ENCODE assay signal across 20 cellular contexts in the genomic region with DNA sequence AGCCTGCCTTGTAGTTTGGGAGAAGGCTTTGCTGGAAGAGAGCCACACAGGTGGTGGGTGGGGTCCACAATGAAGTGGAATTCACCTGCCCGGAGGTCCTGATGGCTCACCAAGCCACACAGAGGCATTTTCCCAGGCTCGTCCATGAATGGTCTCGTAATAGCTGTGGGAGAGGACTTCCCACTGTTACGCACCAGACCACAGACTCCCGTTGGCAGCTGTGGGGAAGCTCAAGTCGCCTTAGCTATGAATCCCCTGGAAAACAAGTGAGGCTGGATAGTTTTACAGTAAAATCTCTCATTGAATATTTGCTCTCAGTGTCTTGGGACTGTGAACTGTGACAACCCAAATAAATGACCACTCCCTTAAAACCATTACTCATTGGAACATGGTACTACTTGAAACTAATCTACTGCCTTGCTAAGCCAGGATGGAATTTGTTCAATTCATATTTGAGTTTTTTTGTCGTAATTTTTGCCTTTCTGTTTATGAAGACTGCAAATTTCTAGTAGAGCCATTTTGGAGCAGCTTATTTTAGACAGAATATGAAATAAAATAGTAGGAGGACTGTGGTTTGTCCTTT.
A peak's percentile ranks its signal among the peaks of the same experiment; 100 is the strongest.
DNase-seq lines count a peak whose midpoint lies in the region; ATAC-seq and TF ChIP-seq lines count a peak whose summit lies in the region.
"Had no signal": no experiment of that assay in that cellular context is flagged by ENCODE, and none has a peak within 500 bp of the region (broad histone marks: within the 10 kb centered on the region; RNA-seq: fewer than 3 reads in every experiment).

No MANE protein-coding gene starts in this region.

- no peaks in the 10 kb centered on the region for H3K27me3 ChIP-seq in mesenchymal stem cell (ENCODE audit: control insufficient read depth in 1 of 2, insufficient read depth in 1 of 2, low read length in 2 of 2)
- no peaks in the 10 kb centered on the region for H3K27me3 ChIP-seq in thoracic aorta (replicated peaks; ENCODE audit: insufficient read depth)
- no peaks in the 10 kb centered on the region for H3K27me3 ChIP-seq in mesendoderm (ENCODE audit: insufficient read depth, low read length, poor library complexity)
- H3K27me3 ChIP-seq: right lobe of liver, stomach, uterus had no signal

- H3K27ac ChIP-seq in mesenchymal stem cell (ENCODE audit: low read length, poor library complexity, severe bottlenecking) (no peak overlapping the region), thoracic aorta (peak overlapping the region; percentile 80 to 86), mesendoderm (ENCODE audit: low read depth, low read length) (no peak overlapping the region)
- H3K27ac ChIP-seq: right lobe of liver, uterus had no signal

- no peaks in the 10 kb centered on the region for H3K9me3 ChIP-seq in mesenchymal stem cell (ENCODE audit: control insufficient read depth, low read length)
- H3K9me3 ChIP-seq in thoracic aorta = no peaks in the 10 kb centered on the region
- H3K9me3 ChIP-seq: Caco-2, right lobe of liver, stomach, uterus had no signal

- H3K4me3 ChIP-seq in NB4 (ENCODE audit: low read depth, low read length) = no peak overlapping the region
- no peak overlapping the region for H3K4me3 ChIP-seq in mesenchymal stem cell (ENCODE audit: insufficient read depth in 1 of 2, low read depth in 1 of 2, low read length in 2 of 2)
- H3K4me3 ChIP-seq in thoracic aorta = no peak overlapping the region
- H3K4me3 ChIP-seq in mesendoderm (ENCODE audit: low read length) = no peak overlapping the region
- H3K4me3 ChIP-seq: right lobe of liver, stomach, uterus had no signal

- no peak overlapping the region for H4K5ac ChIP-seq in mesendoderm (ENCODE audit: low read length)

- H3K18ac ChIP-seq in mesenchymal stem cell (ENCODE audit: low read depth in 1 of 2, low read length in 2 of 2) (peak overlapping the region in 1 of 2 experiments; percentile 89), mesendoderm (ENCODE audit: low read length) (no peak overlapping the region)

- 96% methylated on average over 7 of the region's 7 CpGs for WGBS in mesenchymal stem cell
- no CpG with 5 or more reads among the region's 7 CpGs for WGBS in mesendoderm (ENCODE audit: extremely low coverage, insufficient coverage, low lambda C conversion rate)

- no peak overlapping the region for H3K4me3 Mint-ChIP-seq in activated naive CD4-positive, alpha-beta T cell treated with anti-CD3 and anti-CD28 coated beads, Interleukin-2, amount 10 ng/mL, durations not matched to agents 7 days and 5 days
- H3K4me3 Mint-ChIP-seq: activated CD8-positive, alpha-beta T cell treated with anti-CD3 and anti-CD28 coated beads for 36 hours; activated naive CD8-positive, alpha-beta T cell; central memory CD8-positive, alpha-beta T cell had no signal

- H2AK5ac ChIP-seq in mesenchymal stem cell (ENCODE audit: low read length, severe bottlenecking) (no peak overlapping the region), mesendoderm (ENCODE audit: low read length) (no peak overlapping the region)

- H2BK15ac ChIP-seq in mesenchymal stem cell (ENCODE audit: low read depth, poor library complexity, severe bottlenecking) = no peak overlapping the region
- no peak overlapping the region for H2BK15ac ChIP-seq in mesendoderm (replicated peaks; ENCODE audit: low read depth)

- no peak overlapping the region for H3K27ac Mint-ChIP-seq in activated naive CD4-positive, alpha-beta T cell treated with anti-CD3 and anti-CD28 coated beads, Interleukin-2, amount 10 ng/mL, durations not matched to agents 7 days and 5 days
- H3K27ac Mint-ChIP-seq: activated CD8-positive, alpha-beta T cell treated with anti-CD3 and anti-CD28 coated beads for 36 hours; activated naive CD8-positive, alpha-beta T cell had no signal

- peak overlapping the region; percentile 51 to 84 for H2BK12ac ChIP-seq in mesenchymal stem cell (ENCODE audit: low read length in 2 of 2)

- H3K4ac ChIP-seq in mesenchymal stem cell (ENCODE audit: low read depth in 1 of 2, low read length in 2 of 2) = peak overlapping the region in 1 of 2 experiments; percentile 6
- H3K4ac ChIP-seq in mesendoderm (ENCODE audit: low read depth, low read length) = no peak overlapping the region

- no peaks in the 10 kb centered on the region for H3K4me1 Mint-ChIP-seq in activated naive CD4-positive, alpha-beta T cell treated with anti-CD3 and anti-CD28 coated beads, Interleukin-2, amount 10 ng/mL, durations not matched to agents 7 days and 5 days
- H3K4me1 Mint-ChIP-seq: central memory CD8-positive, alpha-beta T cell had no signal

- H3K14ac ChIP-seq in mesenchymal stem cell (ENCODE audit: low read length in 2 of 2) = no peak overlapping the region

- H2BK120ac ChIP-seq in mesenchymal stem cell (ENCODE audit: low read depth, low read length) = peak overlapping the region; percentile 11
- H2BK120ac ChIP-seq in mesendoderm (ENCODE audit: low read depth, low read length) = no peak overlapping the region

- no peak overlapping the region for H2AFZ ChIP-seq in mesenchymal stem cell (ENCODE audit: low read depth, low read length)

- H3K4me1 ChIP-seq in mesenchymal stem cell (ENCODE audit: control insufficient read depth, insufficient read depth, low read depth, low read length) = peaks cover 3% of the 10 kb centered on the region
- peaks cover 37 to 73% of the 10 kb centered on the region in 2 donors for H3K4me1 ChIP-seq in thoracic aorta (ENCODE audit: control insufficient read depth in 1 of 2, low read depth in 2 of 2)
- no peaks in the 10 kb centered on the region for H3K4me1 ChIP-seq in mesendoderm (ENCODE audit: control insufficient read depth, low read depth, low read length)
- H3K4me1 ChIP-seq: right lobe of liver, uterus had no signal

- DNase-seq in NB4 (ENCODE audit: low read depth) = peak; percentile 29
- peak; percentile 68 for DNase-seq in brain pericyte (ENCODE audit: low read depth, low spot score)
- DNase-seq in mesenchymal stem cell = no peak
- no peak for DNase-seq in thoracic aorta (ENCODE audit: low spot score)
- DNase-seq in mesendoderm = no peak
- DNase-seq in activated naive CD4-positive, alpha-beta T cell treated with anti-CD3 and anti-CD28 coated beads, Interleukin-2, amount 10 ng/mL, durations not matched to agents 7 days and 5 days = no peak
- DNase-seq: activated CD8-positive, alpha-beta T cell treated with anti-CD3 and anti-CD28 coated beads for 36 hours; activated T-cell treated with anti-CD3 and anti-CD28 coated beads, Interleukin-2, amount 50 U/mL, for 48 hours; AML-193; Caco-2; effector memory CD4-positive, alpha-beta T cell; EL; NCI-H526 treated with DMSO at 0.1 percent for 48 hours; right lobe of liver; SHP77; stomach; uterus had no signal

- no peak for ATAC-seq in thoracic aorta (ENCODE audit: insufficient number of reproducible peaks, low FRiP score, low read depth)
- no peak for ATAC-seq in HG02759 (IDR thresholded peaks at IDR 0.05; ENCODE audit: unreplicated experiment)
- ATAC-seq: activated CD8-positive, alpha-beta T cell treated with anti-CD3 and anti-CD28 coated beads for 36 hours; right lobe of liver had no signal

- H3K4me2 ChIP-seq in mesenchymal stem cell (ENCODE audit: low read length, poor library complexity, severe bottlenecking) (no peak overlapping the region), mesendoderm (ENCODE audit: low read length) (no peak overlapping the region)

- no peaks in the 10 kb centered on the region for H3K79me1 ChIP-seq in mesenchymal stem cell (replicated peaks; ENCODE audit: low read length, poor library complexity, severe bottlenecking)
- no peaks in the 10 kb centered on the region for H3K79me1 ChIP-seq in mesendoderm (ENCODE audit: low read length)

- H3K36me3 ChIP-seq in mesenchymal stem cell (ENCODE audit: control insufficient read depth in 1 of 2, insufficient read depth in 2 of 2, low read depth in 1 of 2, low read length in 2 of 2) (no peaks in the 10 kb centered on the region), thoracic aorta (no peaks in the 10 kb centered on the region), mesendoderm (ENCODE audit: control insufficient read depth, insufficient read depth, low read length) (no peaks in the 10 kb centered on the region)
- H3K36me3 ChIP-seq: right lobe of liver, stomach, uterus had no signal

- H4K8ac ChIP-seq in mesenchymal stem cell (ENCODE audit: low read length) (peak overlapping the region; percentile 60), mesendoderm (ENCODE audit: low read depth, low read length) (no peak overlapping the region)

- H3K9me3 Mint-ChIP-seq in activated naive CD4-positive, alpha-beta T cell treated with anti-CD3 and anti-CD28 coated beads, Interleukin-2, amount 10 ng/mL, durations not matched to agents 7 days and 5 days = no peaks in the 10 kb centered on the region
- H3K9me3 Mint-ChIP-seq: activated CD8-positive, alpha-beta T cell treated with anti-CD3 and anti-CD28 coated beads for 36 hours; central memory CD8-positive, alpha-beta T cell had no signal

- H3K27me3 Mint-ChIP-seq in activated naive CD4-positive, alpha-beta T cell treated with anti-CD3 and anti-CD28 coated beads, Interleukin-2, amount 10 ng/mL, durations not matched to agents 7 days and 5 days = no peaks in the 10 kb centered on the region
- H3K27me3 Mint-ChIP-seq: activated CD8-positive, alpha-beta T cell treated with anti-CD3 and anti-CD28 coated beads for 36 hours; activated naive CD8-positive, alpha-beta T cell; central memory CD8-positive, alpha-beta T cell had no signal

- no peaks in the 10 kb centered on the region for H3K79me2 ChIP-seq in mesendoderm (ENCODE audit: control insufficient read depth, insufficient read depth, low read length)

- H3K23ac ChIP-seq in mesenchymal stem cell (ENCODE audit: low read length in 2 of 2) (no peak overlapping the region), mesendoderm (ENCODE audit: low read length) (no peak overlapping the region)

- H4K91ac ChIP-seq in mesenchymal stem cell (ENCODE audit: low read length) = no peak overlapping the region

- no peak overlapping the region for H3K56ac ChIP-seq in mesendoderm (ENCODE audit: low read length)

- H3K9ac ChIP-seq in mesenchymal stem cell (ENCODE audit: low read length) (no peak overlapping the region), mesendoderm (ENCODE audit: low read length) (no peak overlapping the region)

- H2BK5ac ChIP-seq in mesenchymal stem cell (ENCODE audit: low read depth, low read length, poor library complexity, severe bottlenecking) (no peak overlapping the region), mesendoderm (ENCODE audit: low read length) (no peak overlapping the region)

- no peak for TF ChIP-seq POLR2A in NB4 (IDR thresholded peaks at IDR 0.05; ENCODE audit: extremely low read depth, insufficient read length)

- CTCF ChIA-PET in activated naive CD4-positive, alpha-beta T cell treated with anti-CD3 and anti-CD28 coated beads, Interleukin-2, amount 10 ng/mL, durations not matched to agents 7 days and 5 days (lab: Charles Lee) = no interaction called here

- TF ChIP-seq CTCF in NB4 (IDR thresholded peaks at IDR 0.05; ENCODE audit: low read depth, low read length) = no peak
- TF ChIP-seq CTCF in thoracic aorta (IDR thresholded peaks at IDR 0.05) = no peak

- peaks cover 2% of the 10 kb centered on the region for H3K36me3 Mint-ChIP-seq in activated naive CD4-positive, alpha-beta T cell treated with anti-CD3 and anti-CD28 coated beads, Interleukin-2, amount 10 ng/mL, durations not matched to agents 7 days and 5 days

Comparison
In these comparisons a context has a peak if more than half of its experiments do, and no peak if none do; other contexts are left out.
1. DNase-seq: peak in NB4 (single experiment) and brain pericyte (single experiment); none in mesenchymal stem cell (single experiment), thoracic aorta (single experiment), mesendoderm (single experiment) and activated naive CD4-positive, alpha-beta T cell treated with anti-CD3 and anti-CD28 coated beads, Interleukin-2, amount 10 ng/mL, durations not matched to agents 7 days and 5 days (single experiment).
2. H3K27ac ChIP-seq: peak in thoracic aorta (2 of 2); none in mesenchymal stem cell (single experiment) and mesendoderm (single experiment).